ENCODE assay signal across 1 cellular context in genomic region chr2:234611209-234611608, GRCh38.
A peak's percentile ranks its signal among the peaks of the same experiment; 100 is the strongest.
TF ChIP-seq lines count a peak whose summit lies in the region.

No MANE protein-coding gene starts in this region.

TF ChIP-seq in H1, 55 proteins besides CTCF, POLR2A, EP300 and RAD21:
- TF ChIP-seq YY1 (IDR thresholded peaks at IDR 0.05; ENCODE audit: low read depth, low read length), result peak; percentile 81
- no peak for TF ChIP-seq POU5F1 (IDR thresholded peaks at IDR 0.05; ENCODE audit: low read depth, low read length)
